In the genomic region with DNA sequence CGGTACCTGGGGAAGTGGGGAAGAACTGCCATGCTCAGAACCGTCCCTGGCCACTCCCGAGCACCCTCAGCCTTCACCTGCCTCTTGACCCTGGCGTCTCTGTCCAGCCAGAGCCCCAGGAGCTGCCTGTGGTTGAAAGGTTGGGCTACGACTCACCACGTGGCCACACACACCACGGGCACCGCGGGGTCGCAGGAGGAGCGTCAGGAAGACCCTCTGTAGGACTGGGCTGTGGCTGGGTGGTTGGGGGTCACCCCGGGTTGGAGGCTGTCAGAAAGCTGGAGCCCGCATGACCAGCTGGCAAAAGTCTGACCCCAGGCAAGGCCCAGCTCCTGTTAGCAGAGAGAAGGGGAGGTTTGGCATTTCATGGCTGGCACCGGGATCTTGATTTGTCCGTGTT, we compare ENCODE assay signal across 19 cellular contexts. TPM values are rescaled to one million over a fixed set of nuclear protein-coding genes. Genes with fewer than 3 reads are reported as not detected.
A peak's percentile ranks its signal among the peaks of the same experiment; 100 is the strongest.
DNase-seq lines count a peak whose midpoint lies in the region; ATAC-seq and TF ChIP-seq lines count a peak whose summit lies in the region.
"Had no signal": no experiment of that assay in that cellular context is flagged by ENCODE, and none has a peak within 500 bp of the region (broad histone marks: within the 10 kb centered on the region; RNA-seq: fewer than 3 reads in every experiment).

No MANE protein-coding gene starts in this region.

- H3K36me3 Mint-ChIP-seq in naive thymus-derived CD8-positive, alpha-beta T cell = no peaks in the 10 kb centered on the region
- H3K36me3 Mint-ChIP-seq: CD14-positive monocyte; CD4-positive, alpha-beta memory T cell had no signal

- no peak overlapping the region for H3K4ac ChIP-seq in neuronal stem cell (ENCODE audit: low read length)

- H3K36me3 ChIP-seq in right atrium auricular region (no peaks in the 10 kb centered on the region), neuronal stem cell (replicated peaks in 1 of 2; ENCODE audit: control insufficient read depth in 2 of 2, insufficient read depth in 2 of 2, low read length in 2 of 2) (no peaks in the 10 kb centered on the region), spleen (no peaks in the 10 kb centered on the region)
- H3K36me3 ChIP-seq: BLaER1 had no signal

- H2BK12ac ChIP-seq in neuronal stem cell (ENCODE audit: low read length) = no peak overlapping the region

- H3K9ac ChIP-seq in neuronal stem cell (ENCODE audit: low read depth, low read length, poor library complexity) = no peak overlapping the region
- H3K9ac ChIP-seq: BLaER1 had no signal

- peak overlapping the region; percentile 85 for H2BK15ac ChIP-seq in neuronal stem cell (ENCODE audit: low read length)

- no peak overlapping the region for H3K23ac ChIP-seq in neuronal stem cell (ENCODE audit: low read depth, low read length, poor library complexity)

- H3K27ac ChIP-seq in right atrium auricular region (no peak overlapping the region), neuronal stem cell (replicated peaks; ENCODE audit: low read length) (no peak overlapping the region), spleen (no peak overlapping the region)
- H3K27ac ChIP-seq: 22Rv1, A549, BLaER1, HL-60 had no signal

- DNase-seq in Right ventricle myocardium inferior (ENCODE audit: missing footprints) (peak; percentile 57), right atrium auricular region (ENCODE audit: low spot score) (no peak), neuronal stem cell (ENCODE audit: low spot score) (no peak), spleen (peak; percentile 59), GM20000 (ENCODE audit: low spot score) (no peak), D341Med (ENCODE audit: low spot score) (no peak)
- no peak for DNase-seq in naive thymus-derived CD8-positive, alpha-beta T cell
- DNase-seq: CD4-positive, alpha-beta memory T cell; DMS79 treated with DMSO at 0.1 percent for 48 hours; GF-D8; GOT3; H9 had no signal

- H3K14ac ChIP-seq in neuronal stem cell (ENCODE audit: low read length) = no peak overlapping the region

- H3K27me3 Mint-ChIP-seq in naive thymus-derived CD8-positive, alpha-beta T cell = peaks cover 3 to 28% (median 20%) of the 10 kb centered on the region in 5 donors

- no CpG with 5 or more reads among the region's 15 CpGs for WGBS in neuronal stem cell (ENCODE audit: extremely low coverage in 2 of 2, insufficient read length in 2 of 2, insufficient replicate concordance in 1 of 2), 2 donors
- 66 to 88% (median 82%) methylated on average over 8 to 15 of the region's 15 CpGs for WGBS in spleen, 5 donors

- peak overlapping the region; percentile 87 for H2BK120ac ChIP-seq in neuronal stem cell (ENCODE audit: low read depth, low read length)

- H3K4me1 ChIP-seq in right atrium auricular region (no peaks in the 10 kb centered on the region), neuronal stem cell (ENCODE audit: control insufficient read depth in 2 of 2, insufficient read depth in 1 of 2, low read depth in 1 of 2, low read length in 2 of 2) (no peaks in the 10 kb centered on the region), spleen (peaks cover 0 to 14% (median 0%) of the 10 kb centered on the region in 6 donors)
- H3K4me1 ChIP-seq: A549 had no signal

- H3K9me3 ChIP-seq in right atrium auricular region (no peaks in the 10 kb centered on the region), neuronal stem cell (replicated peaks in 1 of 2; ENCODE audit: control insufficient read depth in 2 of 2, insufficient read depth in 1 of 2, low read depth in 1 of 2, low read length in 2 of 2) (no peaks in the 10 kb centered on the region), spleen (no peaks in the 10 kb centered on the region)
- H3K9me3 ChIP-seq: A549, BLaER1 had no signal

- H3K27me3 ChIP-seq in right atrium auricular region (no peaks in the 10 kb centered on the region), neuronal stem cell (ENCODE audit: control insufficient read depth in 3 of 3, insufficient read depth in 3 of 3, low read depth in 1 of 3, low read length in 3 of 3) (peaks cover 0 to 54% (median 0%) of the 10 kb centered on the region in 3 experiments), spleen (replicated peaks in 1 of 7) (peaks cover 0 to 78% (median 22%) of the 10 kb centered on the region in 7 donors)

- H3K4me1 Mint-ChIP-seq in naive thymus-derived CD8-positive, alpha-beta T cell = peaks cover 0 to 3% (median under 1%) of the 10 kb centered on the region in 4 donors
- H3K4me1 Mint-ChIP-seq: CD14-positive monocyte had no signal

- H4K8ac ChIP-seq in neuronal stem cell (ENCODE audit: low read depth, low read length) = no peak overlapping the region

- TF ChIP-seq CTCF in right atrium auricular region (IDR thresholded peaks at IDR 0.05) (no peak), spleen (IDR thresholded peaks at IDR 0.05 in 8 of 11, conservative IDR thresholded peaks at IDR 0.05 in 3 of 11) (no peak), GM20000 (IDR thresholded peaks at IDR 0.05; ENCODE audit: extremely low read depth, missing control alignments) (no peak)

- intact Hi-C loops in Right ventricle myocardium inferior (cut with DNase I) = no loop called here
- intact Hi-C loops in spleen (cut with DNase I; ENCODE audit: low total_unique reads) = no loop called here

- H3K4me3 ChIP-seq in right atrium auricular region = no peak overlapping the region
- H3K4me3 ChIP-seq in neuronal stem cell (ENCODE audit: low read length in 2 of 2) = no peak overlapping the region
- H3K4me3 ChIP-seq in spleen = no peak overlapping the region
- H3K4me3 ChIP-seq: A549, BLaER1 had no signal

- H3K18ac ChIP-seq in neuronal stem cell (ENCODE audit: low read length) = peak overlapping the region; percentile 38

- no peak overlapping the region for H4K91ac ChIP-seq in neuronal stem cell (ENCODE audit: low read depth, low read length, poor library complexity)

- no peak overlapping the region for H3K4me2 ChIP-seq in neuronal stem cell (ENCODE audit: insufficient read depth, low read length, poor library complexity, severe bottlenecking)
- H3K4me2 ChIP-seq: A549, BLaER1 had no signal

- POLR2A ChIA-PET in naive thymus-derived CD8-positive, alpha-beta T cell (lab: Charles Lee) = no interaction called here

- H3K79me1 ChIP-seq in neuronal stem cell (ENCODE audit: low read depth, low read length) = no peaks in the 10 kb centered on the region

- no peak overlapping the region for H2AFZ ChIP-seq in neuronal stem cell (ENCODE audit: low read length)

- H2BK5ac ChIP-seq in neuronal stem cell (ENCODE audit: low read length) = no peak overlapping the region

- no peak for ATAC-seq in Right ventricle myocardium inferior
- no peak for ATAC-seq in naive thymus-derived CD8-positive, alpha-beta T cell

- TF ChIP-seq POLR2A in spleen (IDR thresholded peaks at IDR 0.05) = no peak

- H2AK5ac ChIP-seq in neuronal stem cell (ENCODE audit: low read depth, low read length) = peak overlapping the region; percentile 90

- no peak overlapping the region for H3K4me3 Mint-ChIP-seq in naive thymus-derived CD8-positive, alpha-beta T cell
- H3K4me3 Mint-ChIP-seq: CD14-positive monocyte, H9 had no signal

- peak overlapping the region in 1 of 10 donors; percentile 84 for H3K27ac Mint-ChIP-seq in naive thymus-derived CD8-positive, alpha-beta T cell
- H3K27ac Mint-ChIP-seq: CD14-positive monocyte; CD4-positive, alpha-beta memory T cell; H9 had no signal

- H3K9me3 Mint-ChIP-seq in naive thymus-derived CD8-positive, alpha-beta T cell = no peaks in the 10 kb centered on the region
- H3K9me3 Mint-ChIP-seq: CD14-positive monocyte; CD4-positive, alpha-beta memory T cell; H9 had no signal

RNA-seq across cellular contexts. Expression of a gene that starts 11.5 kb away (rescaled TPM):
- total RNA-seq in Right ventricle myocardium inferior (not detected), right atrium auricular region (not detected), spleen (not detected)
- not detected for polyA plus RNA-seq in neuronal stem cell (2013, experiment 1 of 2)
- polyA plus RNA-seq in neuronal stem cell (2013, experiment 2 of 2) = not detected
- not detected for polyA plus RNA-seq in spleen
- total RNA-seq in naive thymus-derived CD8-positive, alpha-beta T cell = not detected
- not detected for polyA plus RNA-seq in naive thymus-derived CD8-positive, alpha-beta T cell
- total RNA-seq: CD4-positive, alpha-beta memory T cell; H9; HT1080 had no signal
- polyA plus RNA-seq: A549; AG04450; CD14-positive monocyte; CD4-positive, alpha-beta memory T cell had no signal

RNA-seq across cellular contexts. Expression of a gene that starts 19.2 kb away (rescaled TPM):
- total RNA-seq in Right ventricle myocardium inferior = not detected
- total RNA-seq in right atrium auricular region = not detected
- polyA plus RNA-seq in neuronal stem cell (2013, experiment 1 of 2) = not detected
- not detected for polyA plus RNA-seq in neuronal stem cell (2013, experiment 2 of 2)
- not detected for total RNA-seq in spleen
- polyA plus RNA-seq in spleen = not detected
- total RNA-seq in naive thymus-derived CD8-positive, alpha-beta T cell = not detected
- not detected for polyA plus RNA-seq in naive thymus-derived CD8-positive, alpha-beta T cell
- total RNA-seq: CD4-positive, alpha-beta memory T cell; H9; HT1080 had no signal
- polyA plus RNA-seq: A549; AG04450; CD14-positive monocyte; CD4-positive, alpha-beta memory T cell had no signal

RNA-seq across cellular contexts. Expression of a gene that starts 32.8 kb away (rescaled TPM):
- total RNA-seq in Right ventricle myocardium inferior (not detected), right atrium auricular region (not detected), spleen (not detected)
- polyA plus RNA-seq in neuronal stem cell (2013, experiment 1 of 2) = not detected
- not detected for polyA plus RNA-seq in neuronal stem cell (2013, experiment 2 of 2)
- not detected for polyA plus RNA-seq in spleen
- total RNA-seq in naive thymus-derived CD8-positive, alpha-beta T cell = not detected
- polyA plus RNA-seq in naive thymus-derived CD8-positive, alpha-beta T cell = not detected
- total RNA-seq: CD4-positive, alpha-beta memory T cell; H9; HT1080 had no signal
- polyA plus RNA-seq: A549; AG04450; CD14-positive monocyte; CD4-positive, alpha-beta memory T cell had no signal

RNA-seq across cellular contexts. Expression of a gene that starts 43.0 kb away (rescaled TPM):
- total RNA-seq in Right ventricle myocardium inferior (not detected), right atrium auricular region (not detected), spleen (not detected)
- polyA plus RNA-seq in neuronal stem cell (2013, experiment 1 of 2) = not detected
- polyA plus RNA-seq in neuronal stem cell (2013, experiment 2 of 2) = not detected
- not detected for polyA plus RNA-seq in spleen
- total RNA-seq in naive thymus-derived CD8-positive, alpha-beta T cell = not detected
- not detected for polyA plus RNA-seq in naive thymus-derived CD8-positive, alpha-beta T cell
- total RNA-seq: CD4-positive, alpha-beta memory T cell; H9; HT1080 had no signal
- polyA plus RNA-seq: A549; AG04450; CD14-positive monocyte; CD4-positive, alpha-beta memory T cell had no signal

RNA-seq across cellular contexts. Expression of a gene that starts 55.9 kb away (rescaled TPM):
- total RNA-seq in Right ventricle myocardium inferior = not detected
- total RNA-seq in right atrium auricular region = not detected
- not detected for polyA plus RNA-seq in neuronal stem cell (2013, experiment 1 of 2)
- not detected for polyA plus RNA-seq in neuronal stem cell (2013, experiment 2 of 2)
- total RNA-seq in spleen = not detected
- polyA plus RNA-seq in spleen = not detected
- total RNA-seq in naive thymus-derived CD8-positive, alpha-beta T cell = not detected
- polyA plus RNA-seq in naive thymus-derived CD8-positive, alpha-beta T cell = not detected
- total RNA-seq: CD4-positive, alpha-beta memory T cell; H9; HT1080 had no signal
- polyA plus RNA-seq: A549; AG04450; CD14-positive monocyte; CD4-positive, alpha-beta memory T cell had no signal

Comparison
In these comparisons a context has a peak if more than half of its experiments do, and no peak if none do; other contexts are left out.
1. DNase-seq: peak in Right ventricle myocardium inferior (single experiment) and spleen (single experiment); none in right atrium auricular region (single experiment), neuronal stem cell (single experiment), GM20000 (single experiment), naive thymus-derived CD8-positive, alpha-beta T cell (0 of 10) and D341Med (single experiment).